ENCODE assay signal across 22 cellular contexts in the genomic region with DNA sequence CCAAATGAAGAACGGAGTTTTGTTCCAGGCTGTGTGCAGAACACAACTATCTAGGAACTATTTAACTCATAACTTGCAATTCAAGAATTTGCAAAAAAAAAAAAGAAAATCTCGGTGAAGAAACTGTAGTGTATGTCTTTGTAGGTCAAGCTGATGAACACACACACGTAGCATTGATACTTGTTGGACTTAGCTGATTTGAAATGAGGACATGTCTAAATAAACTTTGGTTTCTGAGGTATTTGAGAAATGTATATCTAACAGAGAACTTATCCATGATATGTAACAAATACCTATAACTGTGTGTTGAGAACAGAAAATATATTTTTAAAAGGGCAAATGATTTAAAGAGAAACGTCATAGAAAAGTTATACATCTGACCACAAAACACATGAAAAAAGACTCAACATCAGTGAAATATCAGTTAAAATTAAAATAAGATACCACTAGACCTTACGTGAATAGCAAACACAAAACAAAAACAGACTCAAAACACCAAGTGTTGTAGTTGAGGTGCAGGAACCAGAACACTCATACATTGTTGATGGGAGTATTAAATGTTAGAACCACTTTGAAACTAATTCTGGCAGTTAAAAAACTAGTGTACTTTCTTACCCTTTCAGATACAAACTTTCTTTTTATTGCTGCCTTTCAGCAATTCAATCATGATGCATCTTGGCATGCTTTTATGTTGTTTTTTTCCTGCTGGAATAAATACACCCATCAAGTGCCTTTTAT.
DNase-seq lines count a peak whose midpoint lies in the region; ATAC-seq and TF ChIP-seq lines count a peak whose summit lies in the region.
"Had no signal": no experiment of that assay in that cellular context is flagged by ENCODE, and none has a peak within 500 bp of the region (broad histone marks: within the 10 kb centered on the region; RNA-seq: fewer than 3 reads in every experiment).

No MANE protein-coding gene starts in this region.

- H3K4me1 Mint-ChIP-seq in HFFc6 (ENCODE audit: low read depth) = peaks cover 16% of the 10 kb centered on the region; the same call in 1 of the 2 replicates
- H3K4me1 Mint-ChIP-seq: activated naive CD8-positive, alpha-beta T cell treated with anti-CD3 and anti-CD28 coated beads, Interleukin-2, amount 50 U/mL, for 24 hours; CD4-positive, CD25-positive, alpha-beta regulatory T cell; naive thymus-derived CD4-positive, alpha-beta T cell; T-cell had no signal

- DNase-seq in SK-N-SH (no peak), mesenchymal stem cell (peak; percentile 19), thyroid gland (no peak), NCI-H1105 (lab: John Stamatoyannopoulos, UW) (no peak), HFFc6 (no peak)
- DNase-seq: activated CD4-positive, CD25-positive, alpha-beta regulatory T cell treated with anti-CD3 and anti-CD28 coated beads, Interleukin-2, amount 50 U/mL, for 72 hours; activated naive CD8-positive, alpha-beta T cell treated with anti-CD3 and anti-CD28 coated beads, Interleukin-2, amount 50 U/mL, for 24 hours; CD4-positive, CD25-positive, alpha-beta regulatory T cell; cerebellar nuclear complex; erythroblast; naive thymus-derived CD4-positive, alpha-beta T cell; NCI-H1417 treated with DMSO at 0.1 percent for 48 hours; psoas muscle; stimulated activated CD4-positive, alpha-beta T cell treated with anti-CD3 and anti-CD28 coated beads, Interleukin-1b, Interleukin-23, amount 100 ng/mL, for 48 hours; stimulated activated CD8-positive, alpha-beta memory T cell treated with anti-CD3 and anti-CD28 coated beads, Interleukin-4, amount 100 ng/mL, for 48 hours; T-cell; tibial artery had no signal

- peak overlapping the region; percentile 5; the same call in 1 of the 2 replicates for H3K4me2 ChIP-seq in SK-N-SH
- no peak overlapping the region for H3K4me2 ChIP-seq in mesenchymal stem cell (ENCODE audit: low read length, poor library complexity, severe bottlenecking)

- H3K79me1 ChIP-seq in mesenchymal stem cell (replicated peaks; ENCODE audit: low read length, poor library complexity, severe bottlenecking) = no peaks in the 10 kb centered on the region

- H3K4me3 ChIP-seq in SK-N-SH (ENCODE audit: low read depth in 2 of 2, low read length in 1 of 2) (no peak overlapping the region), mesenchymal stem cell (ENCODE audit: insufficient read depth in 1 of 2, low read depth in 1 of 2, low read length in 2 of 2) (no peak overlapping the region), thyroid gland (replicated peaks in 1 of 3) (no peak overlapping the region)
- H3K4me3 ChIP-seq: psoas muscle, tibial artery had no signal

- H3K36me3 Mint-ChIP-seq in HFFc6 (ENCODE audit: low read depth) = no peaks in the 10 kb centered on the region
- H3K36me3 Mint-ChIP-seq: CD4-positive, CD25-positive, alpha-beta regulatory T cell; naive thymus-derived CD4-positive, alpha-beta T cell; T-cell had no signal

- H3K27me3 Mint-ChIP-seq in HFFc6 (ENCODE audit: insufficient read depth) = no peaks in the 10 kb centered on the region
- H3K27me3 Mint-ChIP-seq: activated naive CD8-positive, alpha-beta T cell treated with anti-CD3 and anti-CD28 coated beads, Interleukin-2, amount 50 U/mL, for 24 hours; CD4-positive, CD25-positive, alpha-beta regulatory T cell; naive thymus-derived CD4-positive, alpha-beta T cell; T-cell had no signal

- ATAC-seq in SK-N-SH treated with all-trans-retinoic acid at 6 μM for 48 hours (no peak), HG02852 (IDR thresholded peaks at IDR 0.05; ENCODE audit: unreplicated experiment) (peak; percentile 40), HG03439 (IDR thresholded peaks at IDR 0.05; ENCODE audit: unreplicated experiment) (peak; percentile 35)
- ATAC-seq: activated naive CD8-positive, alpha-beta T cell treated with anti-CD3 and anti-CD28 coated beads, Interleukin-2, amount 50 U/mL, for 24 hours; naive thymus-derived CD4-positive, alpha-beta T cell; Panc1; psoas muscle; T-cell had no signal

- TF ChIP-seq POLR2A in thyroid gland (IDR thresholded peaks at IDR 0.05) = no peak

- H3K79me2 ChIP-seq in SK-N-SH (ENCODE audit: insufficient read depth) = no peaks in the 10 kb centered on the region

- H2BK12ac ChIP-seq in mesenchymal stem cell (ENCODE audit: low read length in 2 of 2) = no peak overlapping the region

- no peak overlapping the region for H4K91ac ChIP-seq in mesenchymal stem cell (ENCODE audit: low read length)

- TF ChIP-seq CTCF in SK-N-SH (IDR thresholded peaks at IDR 0.05) (no peak), thyroid gland (IDR thresholded peaks at IDR 0.05) (no peak), HFFc6 (IDR thresholded peaks at IDR 0.05) (no peak)

- intact Hi-C loops in thyroid gland (cut with DNase I) = no loop called here

- no peak overlapping the region for H2BK120ac ChIP-seq in mesenchymal stem cell (ENCODE audit: low read depth, low read length)

- H3K36me3 ChIP-seq in SK-N-SH (replicated peaks in 1 of 2; ENCODE audit: control insufficient read depth in 1 of 2, insufficient read depth in 2 of 2, low read length in 1 of 2) (no peaks in the 10 kb centered on the region), mesenchymal stem cell (ENCODE audit: control insufficient read depth in 1 of 2, insufficient read depth in 2 of 2, low read depth in 1 of 2, low read length in 2 of 2) (no peaks in the 10 kb centered on the region), thyroid gland (no peaks in the 10 kb centered on the region)
- H3K36me3 ChIP-seq: tibial artery had no signal

- H3K27me3 ChIP-seq in SK-N-SH (ENCODE audit: insufficient read depth) (no peaks in the 10 kb centered on the region), mesenchymal stem cell (ENCODE audit: control insufficient read depth in 1 of 2, insufficient read depth in 1 of 2, low read length in 2 of 2) (no peaks in the 10 kb centered on the region), thyroid gland (no peaks in the 10 kb centered on the region)
- H3K27me3 ChIP-seq: tibial artery had no signal

- CTCF ChIA-PET in SK-N-SH (lab: Yijun Ruan, JAX) = no interaction called here

- H2AK5ac ChIP-seq in mesenchymal stem cell (ENCODE audit: low read length, severe bottlenecking) = no peak overlapping the region

- TF ChIP-seq RAD21 in SK-N-SH (IDR thresholded peaks at IDR 0.05; ENCODE audit: low read length) = no peak

- WGBS in SK-N-SH (ENCODE audit: low lambda C conversion rate) = 44% methylated on average over 5 of the region's 5 CpGs
- 42% methylated on average over 3 of the region's 5 CpGs for whole genome bisulfite sequencing in mesenchymal stem cell
- WGBS in thyroid gland, 2 donors = 80 to 81% methylated on average over 5 of the region's 5 CpGs

- H4K8ac ChIP-seq in mesenchymal stem cell (ENCODE audit: low read length) = no peak overlapping the region

- peaks cover 8% of the 10 kb centered on the region for H3F3A ChIP-seq in SK-N-SH (replicated peaks; ENCODE audit: insufficient read depth)

- H2AFZ ChIP-seq in SK-N-SH (ENCODE audit: low read depth) (peak overlapping the region; percentile 24; the same call in 1 of the 2 replicates), mesenchymal stem cell (ENCODE audit: low read depth, low read length) (no peak overlapping the region)

- H3K4me1 ChIP-seq in SK-N-SH (ENCODE audit: control insufficient read depth in 1 of 2, insufficient read depth in 2 of 2, low read depth in 1 of 2, low read length in 1 of 2) (peaks cover 0 to 5% of the 10 kb centered on the region in 2 experiments; a peak in 2 of 4 replicates), mesenchymal stem cell (ENCODE audit: control insufficient read depth, insufficient read depth, low read depth, low read length) (no peaks in the 10 kb centered on the region), thyroid gland (no peaks in the 10 kb centered on the region)
- H3K4me1 ChIP-seq: psoas muscle, tibial artery had no signal

- H3K9me3 Mint-ChIP-seq in HFFc6 = no peaks in the 10 kb centered on the region; the same call in 1 of the 2 replicates

- H2BK5ac ChIP-seq in mesenchymal stem cell (ENCODE audit: low read depth, low read length, poor library complexity, severe bottlenecking) = no peak overlapping the region

- no peaks in the 10 kb centered on the region for H4K20me1 ChIP-seq in SK-N-SH (ENCODE audit: insufficient read depth)

- H3K18ac ChIP-seq in mesenchymal stem cell (ENCODE audit: low read depth in 1 of 2, low read length in 2 of 2) = no peak overlapping the region

- no peak overlapping the region for H3K14ac ChIP-seq in mesenchymal stem cell (ENCODE audit: low read length in 2 of 2)

- H3K9me3 ChIP-seq in SK-N-SH (no peaks in the 10 kb centered on the region), mesenchymal stem cell (ENCODE audit: control insufficient read depth, low read length) (no peaks in the 10 kb centered on the region), thyroid gland (no peaks in the 10 kb centered on the region)
- H3K9me3 ChIP-seq: psoas muscle, tibial artery had no signal

- no peak overlapping the region for H3K4ac ChIP-seq in mesenchymal stem cell (ENCODE audit: low read depth in 1 of 2, low read length in 2 of 2)

- no peaks in the 10 kb centered on the region for H3K9me2 ChIP-seq in SK-N-SH

- H2BK15ac ChIP-seq in mesenchymal stem cell (ENCODE audit: low read depth, poor library complexity, severe bottlenecking) = no peak overlapping the region

- peak overlapping the region in 1 of 2 experiments; percentile 24; a peak in 1 of 4 replicates for H3K27ac ChIP-seq in SK-N-SH (ENCODE audit: low read depth in 2 of 2, low read length in 1 of 2)
- no peak overlapping the region for H3K27ac ChIP-seq in mesenchymal stem cell (ENCODE audit: low read length, poor library complexity, severe bottlenecking)
- no peak overlapping the region for H3K27ac ChIP-seq in thyroid gland
- H3K27ac ChIP-seq: 22Rv1, psoas muscle, tibial artery had no signal

- no peak overlapping the region for H3K27ac Mint-ChIP-seq in HFFc6
- H3K27ac Mint-ChIP-seq: activated naive CD8-positive, alpha-beta T cell treated with anti-CD3 and anti-CD28 coated beads, Interleukin-2, amount 50 U/mL, for 24 hours; CD4-positive, CD25-positive, alpha-beta regulatory T cell; T-cell had no signal

- no peak overlapping the region for H3K23ac ChIP-seq in mesenchymal stem cell (ENCODE audit: low read length in 2 of 2)

- H3K9ac ChIP-seq in SK-N-SH (no peak overlapping the region), mesenchymal stem cell (ENCODE audit: low read length) (no peak overlapping the region)

- no peak overlapping the region for H3K4me3 Mint-ChIP-seq in HFFc6
- H3K4me3 Mint-ChIP-seq: activated naive CD8-positive, alpha-beta T cell treated with anti-CD3 and anti-CD28 coated beads, Interleukin-2, amount 50 U/mL, for 24 hours; CD4-positive, CD25-positive, alpha-beta regulatory T cell; naive thymus-derived CD4-positive, alpha-beta T cell; T-cell had no signal

- POLR2A ChIA-PET in SK-N-SH (lab: Yijun Ruan, JAX) = no interaction called here

- no peak for TF ChIP-seq EP300 in SK-N-SH (IDR thresholded peaks at IDR 0.05; ENCODE audit: borderline replicate concordance in 1 of 2, low read depth in 1 of 2, low read length in 1 of 2)

TF ChIP-seq in SK-N-SH, 30 proteins besides CTCF, POLR2A, EP300 and RAD21 (continues in another document):
- TF ChIP-seq MEF2A (IDR thresholded peaks at IDR 0.05; ENCODE audit: borderline replicate concordance, low read depth) (no peak), FOXJ3 (CRISPR knock-in tag; IDR thresholded peaks at IDR 0.05) (no peak), RFX5 (IDR thresholded peaks at IDR 0.05; ENCODE audit: low read length) (no peak)

TF ChIP-seq in SK-N-SH treated with all-trans-retinoic acid at 6 μM for 48 hours, 23 proteins besides CTCF, POLR2A, EP300 and RAD21 (continues in another document):
- TF ChIP-seq ZFP3 (CRISPR knock-in tag; IDR thresholded peaks at IDR 0.05) (no peak), CSDC2 (CRISPR knock-in tag; IDR thresholded peaks at IDR 0.05) (no peak)
